In the genomic region with DNA sequence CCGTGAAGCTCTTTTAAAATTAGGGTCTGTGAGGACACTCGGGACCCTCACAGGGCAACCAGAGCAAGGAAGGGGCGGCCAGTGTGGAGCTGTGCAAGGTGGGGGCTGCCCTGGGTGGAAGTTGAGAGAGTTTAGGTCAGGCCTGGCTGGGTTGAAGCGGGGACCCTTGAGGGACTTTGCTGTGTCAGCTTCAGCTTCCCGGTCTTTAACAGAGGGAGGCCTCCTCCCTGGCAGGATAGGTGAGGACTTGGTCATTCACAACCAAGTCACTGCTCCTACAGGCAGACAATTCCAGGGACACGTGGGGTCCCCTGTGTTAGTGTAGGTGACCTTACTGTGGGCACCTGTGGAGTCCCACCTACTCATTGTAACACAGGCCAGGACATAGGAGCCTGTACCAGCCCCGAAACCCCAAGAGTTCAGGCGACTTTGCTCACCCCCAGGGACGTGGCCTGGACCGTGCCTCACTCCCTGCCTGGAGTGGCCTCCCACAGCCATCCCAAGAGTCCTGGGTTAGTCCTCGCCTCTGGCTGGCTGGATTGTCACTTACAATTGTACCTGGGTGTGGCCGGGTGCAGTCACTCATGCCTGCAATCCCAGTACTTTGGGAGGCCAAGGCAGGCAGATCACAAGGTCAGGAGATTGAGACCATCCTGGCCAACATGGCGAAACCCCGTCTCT, we compare ENCODE assay signal across 24 cellular contexts. TPM values are rescaled to one million over a fixed set of nuclear protein-coding genes. Genes with fewer than 3 reads are reported as not detected.
"Had no signal": no experiment of that assay in that cellular context is flagged by ENCODE, and none has a peak within 500 bp of the region (broad histone marks: within the 10 kb centered on the region; RNA-seq: fewer than 3 reads in every experiment).

No MANE protein-coding gene starts in this region.

- H3K36me3 ChIP-seq: gastrocnemius medialis, left lung, lower lobe of right lung, ovary, tibial artery had no signal

- H3K27ac Mint-ChIP-seq: endodermal cell, nephron progenitor cell, type B pancreatic cell had no signal

- H3K4me3 ChIP-seq: dorsolateral prefrontal cortex, gastrocnemius medialis, left lung, lower lobe of right lung, ovary, testis, tibial artery had no signal

- H3K4me3 Mint-ChIP-seq: endodermal cell; naive thymus-derived CD8-positive, alpha-beta T cell; nephron progenitor cell; stimulated activated effector memory CD8-positive, alpha-beta T cell treated with anti-CD3 and anti-CD28 coated beads, Interleukin-12 subunit alpha, Interleukin-12 subunit beta, amount 100 ng/mL, for 72 hours; type B pancreatic cell had no signal

- H3K9me3 ChIP-seq: gastrocnemius medialis, left lung, lower lobe of right lung, ovary, testis, tibial artery had no signal

- H3K27ac ChIP-seq: dorsolateral prefrontal cortex, epithelial cell of prostate, gastrocnemius medialis, left lung, lower lobe of right lung, ovary, testis, tibial artery had no signal

- H3K27me3 Mint-ChIP-seq: naive thymus-derived CD8-positive, alpha-beta T cell; type B pancreatic cell had no signal

- H3K36me3 Mint-ChIP-seq: type B pancreatic cell had no signal

- ATAC-seq: esophagus mucosa; gastrocnemius medialis; left lung; lower lobe of right lung; naive thymus-derived CD8-positive, alpha-beta T cell; sciatic nerve; stimulated activated effector memory CD8-positive, alpha-beta T cell treated with anti-CD3 and anti-CD28 coated beads, Interleukin-12 subunit alpha, Interleukin-12 subunit beta, amount 100 ng/mL, for 72 hours; stimulated activated naive CD8-positive, alpha-beta T cell treated with anti-CD3 and anti-CD28 coated beads, Interleukin-15, Interleukin-2, amounts not matched to agents 100 U/mL and 50 U/mL, for 24 hours had no signal

- H3K9me3 Mint-ChIP-seq: endodermal cell; naive thymus-derived CD8-positive, alpha-beta T cell; nephron progenitor cell; stimulated activated effector memory CD8-positive, alpha-beta T cell treated with anti-CD3 and anti-CD28 coated beads, Interleukin-12 subunit alpha, Interleukin-12 subunit beta, amount 100 ng/mL, for 72 hours; type B pancreatic cell had no signal

- DNase-seq: dorsolateral prefrontal cortex; effector CD4-positive, alpha-beta T cell; endodermal cell; foreskin fibroblast; gastrocnemius medialis; head of caudate nucleus; lower lobe of right lung; naive thymus-derived CD8-positive, alpha-beta T cell; nephron progenitor cell; nucleus accumbens; ovary; retina; stimulated activated CD4-positive, alpha-beta T cell treated with anti-CD3 and anti-CD28 coated beads, Interleukin-2, amount 100 ng/mL, for 24 hours; stimulated activated CD4-positive, alpha-beta T cell treated with anti-CD3 and anti-CD28 coated beads, Interleukin-4, amount 100 ng/mL, for 24 hours; stimulated activated naive CD8-positive, alpha-beta T cell treated with anti-CD3 and anti-CD28 coated beads, Interleukin-15, Interleukin-2, amounts not matched to agents 100 U/mL and 50 U/mL, for 24 hours; substantia nigra; testis; tibial artery had no signal

- H3K27me3 ChIP-seq: ovary, testis had no signal

RNA-seq across cellular contexts. Expression of gene ARHGAP8, which starts 18.8 kb away (rescaled TPM):
- total RNA-seq: gastrocnemius medialis had no signal
